ENCODE assay signal across 12 cellular contexts in genomic region chr2:230054079-230054478, GRCh38. TPM values are rescaled to one million over a fixed set of nuclear protein-coding genes. Genes with fewer than 3 reads are reported as not detected.
DNase-seq lines count a peak whose midpoint lies in the region; ATAC-seq and TF ChIP-seq lines count a peak whose summit lies in the region.
"Had no signal": no experiment of that assay in that cellular context is flagged by ENCODE, and none has a peak within 500 bp of the region (broad histone marks: within the 10 kb centered on the region; RNA-seq: fewer than 3 reads in every experiment).

No MANE protein-coding gene starts in this region.

- H3K9me3 Mint-ChIP-seq in HFFc6 = no peaks in the 10 kb centered on the region
- H3K9me3 Mint-ChIP-seq: natural killer cell had no signal

- no peaks in the 10 kb centered on the region for H3K36me3 ChIP-seq in mesenchymal stem cell (ENCODE audit: control insufficient read depth in 1 of 2, insufficient read depth in 2 of 2, low read depth in 1 of 2, low read length in 2 of 2)
- H3K36me3 ChIP-seq: suprapubic skin had no signal

- H2BK15ac ChIP-seq in mesenchymal stem cell (ENCODE audit: low read depth, poor library complexity, severe bottlenecking) = no peak overlapping the region

- no peak overlapping the region for H3K14ac ChIP-seq in mesenchymal stem cell (ENCODE audit: low read length in 2 of 2)

- peak overlapping the region; percentile 91 for H2AK5ac ChIP-seq in mesenchymal stem cell (ENCODE audit: low read length, severe bottlenecking)

- no peaks in the 10 kb centered on the region for H3K4me1 ChIP-seq in mesenchymal stem cell (ENCODE audit: control insufficient read depth, insufficient read depth, low read depth, low read length)

- H3K18ac ChIP-seq in mesenchymal stem cell (ENCODE audit: low read depth in 1 of 2, low read length in 2 of 2) = no peak overlapping the region

- no peak overlapping the region for H2AFZ ChIP-seq in mesenchymal stem cell (ENCODE audit: low read depth, low read length)

- in situ Hi-C loops in astrocyte of the spinal cord (cut with HindIII; ENCODE audit: low sequenced_read_pairs) = no loop called here

- H3K4me2 ChIP-seq in mesenchymal stem cell (ENCODE audit: low read length, poor library complexity, severe bottlenecking) = no peak overlapping the region

- H4K8ac ChIP-seq in mesenchymal stem cell (ENCODE audit: low read length) = no peak overlapping the region

- H2BK120ac ChIP-seq in mesenchymal stem cell (ENCODE audit: low read depth, low read length) = no peak overlapping the region

- no peaks in the 10 kb centered on the region for H3K9me3 ChIP-seq in mesenchymal stem cell (ENCODE audit: control insufficient read depth, low read length)
- H3K9me3 ChIP-seq: suprapubic skin had no signal

- peak; percentile 67 for DNase-seq in EL
- peak; percentile 86 for DNase-seq in HFFc6
- DNase-seq in astrocyte of the spinal cord (ENCODE audit: low read depth, low spot score) = peak; percentile 70
- peak; percentile 3 for DNase-seq in mesenchymal stem cell
- no peak for DNase-seq in NOMO-1 (lab: John Stamatoyannopoulos, UW; ENCODE audit: unreplicated experiment in 2 of 2)
- DNase-seq in SKM-1 treated with dmso at 0.1 percent for 144 hours (lab: John Stamatoyannopoulos, UW; ENCODE audit: unreplicated experiment) = no peak
- DNase-seq: activated CD8-positive, alpha-beta memory T cell treated with anti-CD3 and anti-CD28 coated beads for 24 hours; cerebellar nuclear complex; natural killer cell; NCI-H1436 had no signal

- no peak overlapping the region for H4K91ac ChIP-seq in mesenchymal stem cell (ENCODE audit: low read length)

- peak overlapping the region; percentile 29 for H3K27ac ChIP-seq in mesenchymal stem cell (ENCODE audit: low read length, poor library complexity, severe bottlenecking)
- H3K27ac ChIP-seq: suprapubic skin had no signal

- H3K4me1 Mint-ChIP-seq in HFFc6 (ENCODE audit: low read depth) = peaks cover 14% of the 10 kb centered on the region
- H3K4me1 Mint-ChIP-seq: natural killer cell had no signal

- no peak overlapping the region for H3K23ac ChIP-seq in mesenchymal stem cell (ENCODE audit: low read length in 2 of 2)

- H3K4me3 Mint-ChIP-seq in HFFc6 = no peak overlapping the region
- H3K4me3 Mint-ChIP-seq: natural killer cell had no signal

- no peaks in the 10 kb centered on the region for H3K27me3 ChIP-seq in mesenchymal stem cell (ENCODE audit: control insufficient read depth in 1 of 2, insufficient read depth in 1 of 2, low read length in 2 of 2)
- H3K27me3 ChIP-seq: suprapubic skin had no signal

- ATAC-seq in GM18511 (IDR thresholded peaks at IDR 0.05; ENCODE audit: unreplicated experiment) = no peak
- ATAC-seq: natural killer cell had no signal

- H3K4me3 ChIP-seq in astrocyte of the spinal cord (ENCODE audit: low read depth, low read length) = no peak overlapping the region
- H3K4me3 ChIP-seq in mesenchymal stem cell (ENCODE audit: insufficient read depth in 1 of 2, low read depth in 1 of 2, low read length in 2 of 2) = no peak overlapping the region
- H3K4me3 ChIP-seq: suprapubic skin had no signal

- H3K9ac ChIP-seq in mesenchymal stem cell (ENCODE audit: low read length) = peak overlapping the region; percentile 23

- H3K79me1 ChIP-seq in mesenchymal stem cell (replicated peaks; ENCODE audit: low read length, poor library complexity, severe bottlenecking) = no peaks in the 10 kb centered on the region

- peak overlapping the region; percentile 8 for H2BK5ac ChIP-seq in mesenchymal stem cell (ENCODE audit: low read depth, low read length, poor library complexity, severe bottlenecking)

- H3K27ac Mint-ChIP-seq in HFFc6 = no peak overlapping the region
- H3K27ac Mint-ChIP-seq: natural killer cell had no signal

- H3K36me3 Mint-ChIP-seq in HFFc6 (ENCODE audit: low read depth) = no peaks in the 10 kb centered on the region
- H3K36me3 Mint-ChIP-seq: natural killer cell had no signal

- TF ChIP-seq CTCF in HFFc6 (IDR thresholded peaks at IDR 0.05) (no peak), astrocyte of the spinal cord (IDR thresholded peaks at IDR 0.05; ENCODE audit: low read depth, low read length) (no peak)

- H3K4ac ChIP-seq in mesenchymal stem cell (ENCODE audit: low read depth in 1 of 2, low read length in 2 of 2) = no peak overlapping the region

- H3K27me3 Mint-ChIP-seq in HFFc6 (ENCODE audit: insufficient read depth) = no peaks in the 10 kb centered on the region; the same call in 1 of the 2 replicates

- H2BK12ac ChIP-seq in mesenchymal stem cell (ENCODE audit: low read length in 2 of 2) = no peak overlapping the region

RNA-seq across cellular contexts. Expression of gene SLC16A14, which starts 14.6 kb away (rescaled TPM):
- total RNA-seq in HFFc6 (2021; fragmentation: NEBNext Ultra II Directional; extraction: Animal tissue kit (Norgen Biotek cat#: 25700)) = under 1 TPM in 4 of 6 experiments, not detected in 2; 0.29 to 0.53 (median 0.42) TPM
- polyA plus RNA-seq in mesenchymal stem cell (2013, experiment 1 of 2) = 2.2 TPM
- 2.3 TPM for polyA plus RNA-seq in mesenchymal stem cell (2013, experiment 2 of 2)

Comparison
In these comparisons a context has a peak if more than half of its experiments do, and no peak if none do; other contexts are left out.
1. DNase-seq: peak in EL (single experiment), HFFc6 (single experiment), astrocyte of the spinal cord (single experiment) and mesenchymal stem cell (single experiment); none in NOMO-1 (0 of 2) and SKM-1 treated with dmso at 0.1 percent for 144 hours (single experiment).